8 cellular contexts compared by ENCODE assay signal in the genomic region with DNA sequence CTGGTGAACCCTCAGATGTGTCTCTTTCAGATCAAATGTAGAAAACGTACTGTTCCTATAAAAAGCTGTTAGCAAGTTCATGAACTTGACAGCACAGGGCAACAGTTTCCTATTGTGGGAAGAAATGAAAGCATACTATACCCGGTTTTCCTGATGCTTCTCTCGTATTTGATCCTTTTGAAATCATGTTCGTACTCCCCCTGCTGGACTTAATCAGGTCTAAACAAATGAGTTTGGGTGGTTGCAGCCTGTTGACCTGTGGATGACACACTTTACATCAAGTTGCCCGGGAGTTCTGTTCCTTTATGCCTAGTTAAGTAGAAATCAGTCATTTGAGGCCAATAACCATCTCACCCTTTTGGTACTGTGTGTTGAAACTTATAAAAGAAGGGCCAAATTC.
DNase-seq lines count a peak whose midpoint lies in the region; ATAC-seq and TF ChIP-seq lines count a peak whose summit lies in the region.

No MANE protein-coding gene starts in this region.

- CTCF ChIA-PET in Panc1 (lab: Charles Lee) = no interaction called here
- CTCF ChIA-PET in CD8-positive, alpha-beta memory T cell (lab: Charles Lee) = no interaction called here

- intact Hi-C loops in CD14-positive monocyte (cut with micrococcal nuclease) = no loop called here
- intact Hi-C loops in Panc1 (cut with micrococcal nuclease; ENCODE audit: unreplicated experiment) = no loop called here

- in situ Hi-C loops in HAP-1 (cut with MboI; ENCODE audit: low sequenced_read_pairs) = no loop called here
- in situ Hi-C loops in Panc1 (cut with HindIII; ENCODE audit: low pct_unique_long_range_greater_than_20kb, low sequenced_read_pairs) = no loop called here

- H3K27me3 ChIP-seq in HAP-1 (ENCODE audit: low read depth) = no peaks in the 10 kb centered on the region
- no peaks in the 10 kb centered on the region for H3K27me3 ChIP-seq in Panc1 (ENCODE audit: control insufficient read depth, insufficient read depth, low read length)
- H3K27me3 ChIP-seq in CD8-positive, alpha-beta memory T cell (ENCODE audit: insufficient read depth, low read length, poor library complexity, severe bottlenecking) = no peaks in the 10 kb centered on the region

- H3K9me3 ChIP-seq in HAP-1 = no peaks in the 10 kb centered on the region
- no peaks in the 10 kb centered on the region for H3K9me3 ChIP-seq in Panc1 (ENCODE audit: control insufficient read depth, insufficient read depth, low read depth, low read length)
- no peaks in the 10 kb centered on the region for H3K9me3 ChIP-seq in CD8-positive, alpha-beta memory T cell (ENCODE audit: low read length)

- ATAC-seq in Panc1 (peak; percentile 65; the same call in 1 of the 2 replicates), HG03095 (IDR thresholded peaks at IDR 0.05; ENCODE audit: unreplicated experiment) (no peak), HG02623 (IDR thresholded peaks at IDR 0.05; ENCODE audit: unreplicated experiment) (no peak)

- peaks cover 0 to 3% (median 0%) of the 10 kb centered on the region in 7 donors for H3K9me3 Mint-ChIP-seq in CD14-positive monocyte
- H3K9me3 Mint-ChIP-seq in CD8-positive, alpha-beta memory T cell = peaks cover 1 to 11% (median 8%) of the 10 kb centered on the region in 5 donors

- H3K27me3 Mint-ChIP-seq in CD14-positive monocyte (ENCODE audit: low read depth in 3 of 3) = peaks cover 0 to 2% (median 0%) of the 10 kb centered on the region in 3 donors
- H3K27me3 Mint-ChIP-seq in CD8-positive, alpha-beta memory T cell = no peaks in the 10 kb centered on the region

- POLR2A ChIA-PET in Panc1 (lab: Charles Lee) = no interaction called here
- POLR2A ChIA-PET in CD8-positive, alpha-beta memory T cell (lab: Charles Lee) = no interaction called here

- TF ChIP-seq CTCF in CD14-positive monocyte (IDR thresholded peaks at IDR 0.05) = peak; percentile 57
- TF ChIP-seq CTCF in Panc1 (IDR thresholded peaks at IDR 0.05) = peak; percentile 57

- BruUV-seq in Panc1 (replicated peaks; lab: Mats Ljungman, UMichigan) = no TSS peak

- H3K4me3 ChIP-seq in HAP-1 = no peak overlapping the region
- H3K4me3 ChIP-seq in Panc1 (ENCODE audit: low read depth in 2 of 2, low read length in 2 of 2) = no peak overlapping the region
- no peak overlapping the region for H3K4me3 ChIP-seq in CD8-positive, alpha-beta memory T cell (ENCODE audit: low read length)

- H3K4me1 ChIP-seq in HAP-1 = 0 out of 2 replicates have a peak, but pooled peaks cover under 1% of the 10 kb centered on the region
- no peaks in the 10 kb centered on the region for H3K4me1 ChIP-seq in Panc1 (ENCODE audit: control insufficient read depth, insufficient read depth, low read length)
- no peaks in the 10 kb centered on the region for H3K4me1 ChIP-seq in CD8-positive, alpha-beta memory T cell (ENCODE audit: insufficient read depth, low read length)

- H3K27ac ChIP-seq in Panc1 (ENCODE audit: low read length) = no peak overlapping the region
- H3K27ac ChIP-seq in CD8-positive, alpha-beta memory T cell (ENCODE audit: low read depth, low read length) = no peak overlapping the region

- no peak for DNase-seq in CD14-positive monocyte (ENCODE audit: low spot score)
- DNase-seq in HAP-1 (ENCODE audit: low spot score in 2 of 2) = peak; percentile 57 to 59
- peak; percentile 5 for DNase-seq in Panc1 (ENCODE audit: low read depth, low spot score)
- peak; percentile 19 for DNase-seq in fibroblast of peridontal ligament (ENCODE audit: extremely low read depth)
- no peak for DNase-seq in activated T-cell treated with anti-CD3 and anti-CD28 coated beads, Interleukin-2, amount 50 U/mL, for 48 hours
- DNase-seq in CD8-positive, alpha-beta memory T cell = no peak

- H3K4me3 Mint-ChIP-seq in CD14-positive monocyte = peak overlapping the region in 1 of 2 donors; percentile 62
- no peak overlapping the region for H3K4me3 Mint-ChIP-seq in CD8-positive, alpha-beta memory T cell

- H3K36me3 ChIP-seq in HAP-1 (replicated peaks) = no peaks in the 10 kb centered on the region
- no peaks in the 10 kb centered on the region for H3K36me3 ChIP-seq in Panc1 (ENCODE audit: control insufficient read depth, insufficient read depth, low read length)
- H3K36me3 ChIP-seq in CD8-positive, alpha-beta memory T cell (ENCODE audit: insufficient read depth, low read length) = no peaks in the 10 kb centered on the region

- H3K36me3 Mint-ChIP-seq in CD14-positive monocyte = no peaks in the 10 kb centered on the region
- no peaks in the 10 kb centered on the region for H3K36me3 Mint-ChIP-seq in CD8-positive, alpha-beta memory T cell

- H3K27ac Mint-ChIP-seq in CD14-positive monocyte = peak overlapping the region in 1 of 7 donors; percentile 4
- H3K27ac Mint-ChIP-seq in CD8-positive, alpha-beta memory T cell = no peak overlapping the region

- peaks cover 14% of the 10 kb centered on the region for H3K4me1 Mint-ChIP-seq in CD14-positive monocyte
- no peaks in the 10 kb centered on the region for H3K4me1 Mint-ChIP-seq in CD8-positive, alpha-beta memory T cell

Comparison
In these comparisons a context has a peak if more than half of its experiments do, and no peak if none do; other contexts are left out.
1. DNase-seq: peak in HAP-1 (2 of 2), Panc1 (single experiment) and fibroblast of peridontal ligament (single experiment); none in CD14-positive monocyte (single experiment), activated T-cell treated with anti-CD3 and anti-CD28 coated beads, Interleukin-2, amount 50 U/mL, for 48 hours (0 of 2) and CD8-positive, alpha-beta memory T cell (0 of 5).